Comparison of ENCODE assay signal across 12 cellular contexts in the genomic region with DNA sequence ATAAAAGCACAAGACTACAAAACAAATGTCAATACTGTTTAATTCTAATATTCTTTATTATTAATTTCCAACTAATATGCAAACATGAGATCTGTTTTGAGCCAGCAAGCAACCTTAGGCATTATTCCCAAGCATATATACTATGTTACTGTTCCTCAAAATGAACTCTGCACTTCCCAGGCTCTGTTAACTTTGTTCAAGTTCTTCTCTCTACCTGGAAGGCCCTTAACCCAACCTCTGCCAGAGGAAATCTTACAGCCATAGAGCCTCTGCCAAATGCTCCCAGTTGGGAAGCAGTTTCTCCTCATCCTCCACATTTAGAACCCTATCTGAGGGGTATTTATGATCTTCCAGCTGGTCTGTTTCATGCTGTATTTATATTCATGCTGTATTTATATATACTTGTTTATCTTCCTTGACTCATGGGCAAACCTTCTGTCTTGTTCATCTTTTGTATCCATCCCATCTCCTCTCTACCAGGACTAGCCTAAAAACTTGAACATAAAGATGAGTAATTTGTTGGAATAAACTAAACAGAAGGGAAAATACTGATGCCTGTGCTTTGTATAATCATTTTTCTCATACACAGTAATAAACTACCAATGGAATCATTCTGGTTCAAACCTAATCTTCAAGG. TPM values are rescaled to one million over a fixed set of nuclear protein-coding genes. Genes with fewer than 3 reads are reported as not detected.
A peak's percentile ranks its signal among the peaks of the same experiment; 100 is the strongest.
DNase-seq lines count a peak whose midpoint lies in the region; ATAC-seq, FAIRE-seq and TF ChIP-seq lines count a peak whose summit lies in the region.
"Had no signal": no experiment of that assay in that cellular context is flagged by ENCODE, and none has a peak within 500 bp of the region (broad histone marks: within the 10 kb centered on the region; RNA-seq: fewer than 3 reads in every experiment).

No MANE protein-coding gene starts in this region.

- H3K4me3 ChIP-seq in Loucy (ENCODE audit: low read length, poor library complexity, severe bottlenecking) (peak overlapping the region; percentile 99), trophoblast cell (ENCODE audit: low read depth, low read length) (no peak overlapping the region)
- H3K4me3 ChIP-seq: SJCRH30 had no signal

- H3K79me1 ChIP-seq in trophoblast cell (ENCODE audit: low read length): peaks cover 11% of the 10 kb centered on the region

- H3K9ac ChIP-seq in Loucy (ENCODE audit: low read depth, low read length, poor library complexity, severe bottlenecking): peak overlapping the region; percentile 98
- no peak overlapping the region for H3K9ac ChIP-seq in trophoblast cell (ENCODE audit: low read length)

- H3K27ac ChIP-seq in trophoblast cell (ENCODE audit: low read depth, low read length): no peak overlapping the region
- H3K27ac ChIP-seq: SJCRH30 had no signal

- no peak for TF ChIP-seq CTCF in Loucy (conservative IDR thresholded peaks at IDR 0.05; ENCODE audit: low read length)

- no peak overlapping the region for H4K8ac ChIP-seq in trophoblast cell (ENCODE audit: low read depth, low read length)

- H3K9me2 ChIP-seq in Loucy (replicated peaks; ENCODE audit: low read depth, low read length): no peaks in the 10 kb centered on the region

- no peaks in the 10 kb centered on the region for H3K9me3 Mint-ChIP-seq in activated CD4-positive, alpha-beta memory T cell treated with anti-CD3 and anti-CD28 coated beads, Interleukin-2, amount 10 ng/mL, durations not matched to agents 7 days and 5 days
- no peaks in the 10 kb centered on the region for H3K9me3 Mint-ChIP-seq in activated CD4-positive, alpha-beta memory T cell treated with anti-CD3 and anti-CD28 coated beads for 36 hours
- H3K9me3 Mint-ChIP-seq in effector memory CD8-positive, alpha-beta T cell: no peaks in the 10 kb centered on the region

- H2BK12ac ChIP-seq in trophoblast cell (ENCODE audit: low read length): no peak overlapping the region

- DNase-seq in activated CD4-positive, alpha-beta memory T cell treated with anti-CD3 and anti-CD28 coated beads, Interleukin-2, amount 10 ng/mL, durations not matched to agents 7 days and 5 days: no peak
- no peak for DNase-seq in activated CD4-positive, alpha-beta memory T cell treated with anti-CD3 and anti-CD28 coated beads for 36 hours
- DNase-seq in effector memory CD8-positive, alpha-beta T cell: no peak
- DNase-seq in trophoblast cell (no peak), GM12891 (ENCODE audit: insufficient read length, low spot score) (no peak), NCI-H2081 treated with DMSO at 0.1 percent for 48 hours (lab: John Stamatoyannopoulos, UW) (no peak)
- DNase-seq: activated naive CD4-positive, alpha-beta T cell treated with anti-CD3 and anti-CD28 coated beads, Interleukin-2, amount 50 U/mL, for 16 hours; DMS79 treated with DMSO at 0.1 percent for 48 hours; SJCRH30 had no signal

- no peak overlapping the region for H2BK5ac ChIP-seq in trophoblast cell (ENCODE audit: low read depth, low read length, poor library complexity)

- no peak overlapping the region for H4K12ac ChIP-seq in trophoblast cell (ENCODE audit: low read depth, low read length)

- CTCF ChIA-PET in activated CD4-positive, alpha-beta memory T cell treated with anti-CD3 and anti-CD28 coated beads, Interleukin-2, amount 10 ng/mL, durations not matched to agents 7 days and 5 days (lab: Charles Lee): no interaction called here
- CTCF ChIA-PET in activated CD4-positive, alpha-beta memory T cell treated with anti-CD3 and anti-CD28 coated beads for 36 hours (lab: Charles Lee): no interaction called here

- H3K4me2 ChIP-seq in Loucy (ENCODE audit: low read depth, low read length, poor library complexity, severe bottlenecking): peak overlapping the region; percentile 98
- H3K4me2 ChIP-seq in trophoblast cell (ENCODE audit: low read length): peak overlapping the region; percentile 62

- no peak overlapping the region for H3K18ac ChIP-seq in trophoblast cell (ENCODE audit: low read length)

- H3K4me1 ChIP-seq in Loucy (ENCODE audit: insufficient read depth, low read length, poor library complexity, severe bottlenecking) (peaks cover 64% of the 10 kb centered on the region), trophoblast cell (ENCODE audit: control insufficient read depth in 1 of 2, insufficient read depth in 2 of 2, low read length in 2 of 2) (no peaks in the 10 kb centered on the region)

- H3K36me3 ChIP-seq in Loucy (ENCODE audit: insufficient read depth, low read length): peaks cover 49% of the 10 kb centered on the region
- peaks cover 7 to 12% of the 10 kb centered on the region in 2 experiments for H3K36me3 ChIP-seq in trophoblast cell (ENCODE audit: control insufficient read depth in 1 of 2, insufficient read depth in 2 of 2, low read length in 2 of 2)

- H3K14ac ChIP-seq in trophoblast cell (ENCODE audit: low read length): no peak overlapping the region

- H3K27me3 ChIP-seq in Loucy (ENCODE audit: insufficient read depth, low read length, poor library complexity, severe bottlenecking): peaks cover 5% of the 10 kb centered on the region
- H3K27me3 ChIP-seq in trophoblast cell (ENCODE audit: insufficient read depth, low read length): no peaks in the 10 kb centered on the region
- H3K27me3 ChIP-seq: SJCRH30 had no signal

- FAIRE-seq in GM12891 (lab: Jason Lieb, UNC): no peak

- peak overlapping the region; percentile 49 for H3K4ac ChIP-seq in trophoblast cell (ENCODE audit: low read depth, low read length)

- no peak for TF ChIP-seq POLR2A in GM12891 (IDR thresholded peaks at IDR 0.05; ENCODE audit: low read depth, low read length)

- H3K36me3 Mint-ChIP-seq in activated CD4-positive, alpha-beta memory T cell treated with anti-CD3 and anti-CD28 coated beads, Interleukin-2, amount 10 ng/mL, durations not matched to agents 7 days and 5 days (ENCODE audit: low read depth): peaks cover 61% of the 10 kb centered on the region
- peaks cover 45% of the 10 kb centered on the region for H3K36me3 Mint-ChIP-seq in activated CD4-positive, alpha-beta memory T cell treated with anti-CD3 and anti-CD28 coated beads for 36 hours
- H3K36me3 Mint-ChIP-seq in effector memory CD8-positive, alpha-beta T cell (ENCODE audit: insufficient read depth): peaks cover 81% of the 10 kb centered on the region

- no peak overlapping the region for H2AK5ac ChIP-seq in trophoblast cell (ENCODE audit: low read length)

- no peak overlapping the region for H4K91ac ChIP-seq in trophoblast cell (ENCODE audit: low read depth, low read length)

- no peaks in the 10 kb centered on the region for H3F3A ChIP-seq in Loucy (ENCODE audit: low read depth)

- peaks cover 95% of the 10 kb centered on the region for H4K20me1 ChIP-seq in Loucy (ENCODE audit: insufficient read depth, low read length, poor library complexity, severe bottlenecking)

- H2BK120ac ChIP-seq in trophoblast cell (ENCODE audit: insufficient read depth, low read length, poor library complexity): no peak overlapping the region

- intact Hi-C loops in activated CD4-positive, alpha-beta memory T cell treated with anti-CD3 and anti-CD28 coated beads for 36 hours (cut with micrococcal nuclease): loop anchor here (10.0 kb wide), 1 partner anchor 993 kb away; no protein-coding TSS in a partner anchor

- no peak overlapping the region for H3K23ac ChIP-seq in trophoblast cell (ENCODE audit: low read length)

- H2AFZ ChIP-seq in Loucy (ENCODE audit: low read length): no peak overlapping the region
- H2AFZ ChIP-seq in trophoblast cell (ENCODE audit: insufficient read depth, low read length, poor library complexity): no peak overlapping the region

- H3K79me2 ChIP-seq in Loucy (ENCODE audit: insufficient read depth, low read length): peaks cover 95% of the 10 kb centered on the region
- peaks cover 13% of the 10 kb centered on the region for H3K79me2 ChIP-seq in trophoblast cell (ENCODE audit: control insufficient read depth, insufficient read depth, low read length, poor library complexity)

- ATAC-seq in effector memory CD8-positive, alpha-beta T cell (replicated peaks): no peak
- no peak for ATAC-seq in HG03095 (IDR thresholded peaks at IDR 0.05; ENCODE audit: unreplicated experiment)
- ATAC-seq: activated CD4-positive, CD25-positive, alpha-beta regulatory T cell treated with anti-CD3 and anti-CD28 coated beads, Interleukin-2, amount 50 U/mL, for 24 hours had no signal

- H3K4me3 Mint-ChIP-seq in activated CD4-positive, alpha-beta memory T cell treated with anti-CD3 and anti-CD28 coated beads, Interleukin-2, amount 10 ng/mL, durations not matched to agents 7 days and 5 days: peak overlapping the region; percentile 19
- no peak overlapping the region for H3K4me3 Mint-ChIP-seq in activated CD4-positive, alpha-beta memory T cell treated with anti-CD3 and anti-CD28 coated beads for 36 hours
- peak overlapping the region; percentile 59 to 86 for H3K4me3 Mint-ChIP-seq in effector memory CD8-positive, alpha-beta T cell

- H3K27ac Mint-ChIP-seq in activated CD4-positive, alpha-beta memory T cell treated with anti-CD3 and anti-CD28 coated beads, Interleukin-2, amount 10 ng/mL, durations not matched to agents 7 days and 5 days: no peak overlapping the region
- H3K27ac Mint-ChIP-seq in activated CD4-positive, alpha-beta memory T cell treated with anti-CD3 and anti-CD28 coated beads for 36 hours: no peak overlapping the region
- no peak overlapping the region for H3K27ac Mint-ChIP-seq in effector memory CD8-positive, alpha-beta T cell

- POLR2A ChIA-PET in activated CD4-positive, alpha-beta memory T cell treated with anti-CD3 and anti-CD28 coated beads, Interleukin-2, amount 10 ng/mL, durations not matched to agents 7 days and 5 days (lab: Charles Lee): no interaction called here
- POLR2A ChIA-PET in activated CD4-positive, alpha-beta memory T cell treated with anti-CD3 and anti-CD28 coated beads for 36 hours (lab: Charles Lee): no interaction called here

- no peaks in the 10 kb centered on the region for H3K9me3 ChIP-seq in Loucy (ENCODE audit: insufficient read depth, low read depth, low read length)
- no peaks in the 10 kb centered on the region for H3K9me3 ChIP-seq in trophoblast cell (ENCODE audit: insufficient read depth, low read depth, low read length)
- H3K9me3 ChIP-seq: SJCRH30 had no signal

- H3K27me3 Mint-ChIP-seq in activated CD4-positive, alpha-beta memory T cell treated with anti-CD3 and anti-CD28 coated beads, Interleukin-2, amount 10 ng/mL, durations not matched to agents 7 days and 5 days: no peaks in the 10 kb centered on the region
- no peaks in the 10 kb centered on the region for H3K27me3 Mint-ChIP-seq in activated CD4-positive, alpha-beta memory T cell treated with anti-CD3 and anti-CD28 coated beads for 36 hours
- H3K27me3 Mint-ChIP-seq in effector memory CD8-positive, alpha-beta T cell: no peaks in the 10 kb centered on the region

- peaks cover 39% of the 10 kb centered on the region for H3K4me1 Mint-ChIP-seq in activated CD4-positive, alpha-beta memory T cell treated with anti-CD3 and anti-CD28 coated beads, Interleukin-2, amount 10 ng/mL, durations not matched to agents 7 days and 5 days
- peaks cover 40% of the 10 kb centered on the region for H3K4me1 Mint-ChIP-seq in activated CD4-positive, alpha-beta memory T cell treated with anti-CD3 and anti-CD28 coated beads for 36 hours (ENCODE audit: low read depth)
- H3K4me1 Mint-ChIP-seq in effector memory CD8-positive, alpha-beta T cell (ENCODE audit: low read depth in 2 of 2): peaks cover 29 to 51% of the 10 kb centered on the region in 2 donors

RNA-seq across cellular contexts. Expression of gene IVNS1ABP, which starts 5.3 kb away (rescaled TPM):
- 100 to 1,000 TPM; 136 to 144 TPM for total RNA-seq in activated CD4-positive, alpha-beta memory T cell treated with anti-CD3 and anti-CD28 coated beads, Interleukin-2, amount 10 ng/mL, durations not matched to agents 7 days and 5 days
- total RNA-seq in activated CD4-positive, alpha-beta memory T cell treated with anti-CD3 and anti-CD28 coated beads for 36 hours: 100 to 1,000 TPM; 133 to 134 TPM
- 195 and 204 TPM in 2 replicates for polyA plus RNA-seq in trophoblast cell (2013)
- polyA plus RNA-seq in GM12891 (2012; ENCODE audit: low read depth, missing spikeins): 52.5 TPM
